12 cellular contexts compared by ENCODE assay signal in the genomic region with DNA sequence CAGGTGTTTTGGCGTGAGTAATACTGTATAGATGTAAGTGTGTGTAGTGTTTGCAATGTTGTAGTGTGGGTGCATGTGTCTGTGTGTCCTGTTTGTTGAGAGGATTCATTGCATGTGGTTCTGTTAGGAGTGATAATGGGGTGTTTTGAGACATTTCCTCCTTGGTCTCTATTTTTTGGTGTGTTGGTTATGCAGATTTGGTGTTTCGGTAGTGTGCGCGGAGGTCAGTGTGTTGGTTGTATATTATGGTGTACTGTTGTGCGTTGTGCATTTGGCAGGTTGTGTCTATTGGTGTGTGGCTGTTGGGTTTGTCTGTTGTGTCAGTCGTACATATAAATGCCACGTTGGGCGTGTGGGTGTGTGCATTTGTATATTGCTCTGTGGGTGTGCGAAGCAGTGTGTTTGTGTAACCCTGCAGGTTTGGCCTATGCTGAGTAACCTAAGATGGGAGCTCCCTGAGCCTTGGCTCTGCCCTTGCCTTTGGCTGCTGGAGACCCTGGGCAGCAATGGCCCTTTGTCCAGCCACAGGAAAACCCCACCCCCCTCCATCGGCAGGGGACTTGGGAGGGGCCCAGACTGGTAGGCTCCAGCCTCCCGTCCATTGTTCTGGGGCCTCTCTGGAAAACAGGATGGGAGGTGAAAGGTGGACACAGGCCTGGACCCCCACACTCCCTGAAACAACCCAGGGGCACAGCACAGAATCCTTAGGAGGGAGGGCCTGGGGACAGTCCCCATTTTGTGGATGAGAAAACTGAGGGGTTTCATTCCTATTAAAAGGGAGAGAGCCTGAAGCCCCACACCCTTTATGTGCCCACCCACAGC. TPM values are rescaled to one million over a fixed set of nuclear protein-coding genes. Genes with fewer than 3 reads are reported as not detected.
DNase-seq lines count a peak whose midpoint lies in the region; ATAC-seq and TF ChIP-seq lines count a peak whose summit lies in the region.
"Had no signal": no experiment of that assay in that cellular context is flagged by ENCODE, and none has a peak within 500 bp of the region (broad histone marks: within the 10 kb centered on the region; RNA-seq: fewer than 3 reads in every experiment).

No MANE protein-coding gene starts in this region.

- H3K36me3 Mint-ChIP-seq in glutamatergic neuron (ENCODE audit: unreplicated experiment), result no peaks in the 10 kb centered on the region
- no peaks in the 10 kb centered on the region for H3K36me3 Mint-ChIP-seq in nephron progenitor cell (ENCODE audit: low read depth)
- H3K36me3 Mint-ChIP-seq: activated naive CD4-positive, alpha-beta T cell treated with anti-CD3 and anti-CD28 coated beads, Interleukin-2, amount 50 U/mL, for 24 hours; IgD-negative memory B cell had no signal

- POLR2A ChIA-PET in RWPE1 (lab: Yijun Ruan, JAX; ENCODE audit: low non-redundant PET), result interaction anchor here (1.4 kb wide), 1 partner anchor 17 kb away, joined by 13 read pairs; no protein-coding TSS in a partner anchor

- H3K27ac Mint-ChIP-seq in glutamatergic neuron (ENCODE audit: unreplicated experiment) (peak overlapping the region; percentile 29), nephron progenitor cell (peak overlapping the region; percentile 33)
- H3K27ac Mint-ChIP-seq: activated naive CD4-positive, alpha-beta T cell treated with anti-CD3 and anti-CD28 coated beads, Interleukin-2, amount 50 U/mL, for 24 hours; IgD-negative memory B cell had no signal

- CTCF ChIA-PET in RWPE1 (lab: Yijun Ruan, JAX), result interaction anchor here (2.0 kb wide), 1 partner anchor 18 kb away, joined by 16 read pairs; no protein-coding TSS in a partner anchor

- H3K27me3 Mint-ChIP-seq in glutamatergic neuron (ENCODE audit: unreplicated experiment) (peaks cover 11% of the 10 kb centered on the region), nephron progenitor cell (ENCODE audit: low read depth, poor library complexity) (no peaks in the 10 kb centered on the region)
- H3K27me3 Mint-ChIP-seq: activated naive CD4-positive, alpha-beta T cell treated with anti-CD3 and anti-CD28 coated beads, Interleukin-2, amount 50 U/mL, for 24 hours had no signal

- in situ Hi-C loops in Caki2 (cut with HindIII; ENCODE audit: low pct_unique_long_range_greater_than_20kb, low sequenced_read_pairs), result no loop called here

- H3K9me3 Mint-ChIP-seq in glutamatergic neuron (ENCODE audit: unreplicated experiment) (peaks cover 16% of the 10 kb centered on the region), nephron progenitor cell (no peaks in the 10 kb centered on the region)
- H3K9me3 Mint-ChIP-seq: activated naive CD4-positive, alpha-beta T cell treated with anti-CD3 and anti-CD28 coated beads, Interleukin-2, amount 50 U/mL, for 24 hours; IgD-negative memory B cell had no signal

- TF ChIP-seq CTCF in RWPE1 (conservative IDR thresholded peaks at IDR 0.05; ENCODE audit: low read depth), result no peak
- TF ChIP-seq CTCF in glutamatergic neuron (IDR thresholded peaks at IDR 0.05; ENCODE audit: partially characterized antibody, unreplicated experiment), result no peak
- TF ChIP-seq CTCF in nephron progenitor cell (IDR thresholded peaks at IDR 0.05), result no peak

- H3K4me1 Mint-ChIP-seq in glutamatergic neuron (ENCODE audit: low read depth, unreplicated experiment), result peaks cover 24% of the 10 kb centered on the region
- peaks cover 31% of the 10 kb centered on the region for H3K4me1 Mint-ChIP-seq in nephron progenitor cell
- H3K4me1 Mint-ChIP-seq: IgD-negative memory B cell had no signal

- DNase-seq in Caki2 (ENCODE audit: low read depth) (peak; percentile 86), RWPE1 (ENCODE audit: low spot score) (no peak), glutamatergic neuron (no peak), nephron progenitor cell (peak; percentile 27), AML-193 (lab: John Stamatoyannopoulos, UW) (no peak)
- DNase-seq in activated T-cell treated with anti-CD3 and anti-CD28 coated beads, Interleukin-2, amount 50 U/mL, for 1 hour, result no peak
- DNase-seq in effector CD8-positive, alpha-beta T cell (lab: John Stamatoyannopoulos, UW), result no peak
- DNase-seq: activated CD4-positive, CD25-positive, alpha-beta regulatory T cell had no signal

- no peak for ATAC-seq in GM21786 (IDR thresholded peaks at IDR 0.05; ENCODE audit: unreplicated experiment)

- H3K4me3 Mint-ChIP-seq in glutamatergic neuron (ENCODE audit: unreplicated experiment), result peak overlapping the region; percentile 16
- no peak overlapping the region for H3K4me3 Mint-ChIP-seq in nephron progenitor cell
- H3K4me3 Mint-ChIP-seq: activated naive CD4-positive, alpha-beta T cell treated with anti-CD3 and anti-CD28 coated beads, Interleukin-2, amount 50 U/mL, for 24 hours; IgD-negative memory B cell had no signal

- peak overlapping the region; percentile 94 for H3K27ac ChIP-seq in RWPE1
- H3K27ac ChIP-seq: BLaER1 treated with 17β-estradiol and CSF1 and Interleukin-3, amounts not matched to agents 10 nM and 100 nM had no signal

RNA-seq across cellular contexts. Expression of a gene that starts 10.3 kb away (rescaled TPM):
- 1,473 and 1,479 TPM in 2 replicates for total RNA-seq in Caki2 (2014; rRNA removed; shearing (Covaris generic); ENCODE audit: low replicate concordance)
- 92.0 TPM for total RNA-seq in glutamatergic neuron (ENCODE audit: unreplicated experiment)

RNA-seq across cellular contexts. Expression of a gene that starts 42.9 kb away (rescaled TPM):
- total RNA-seq in Caki2 (2014; rRNA removed; shearing (Covaris generic); ENCODE audit: low replicate concordance), result not detected in 2 replicates
- total RNA-seq in glutamatergic neuron (ENCODE audit: unreplicated experiment), result not detected

Comparison
In these comparisons a context has a peak if more than half of its experiments do, and no peak if none do; other contexts are left out.
1. DNase-seq: peak in Caki2 (single experiment) and nephron progenitor cell (single experiment); none in RWPE1 (single experiment), glutamatergic neuron (single experiment), AML-193 (0 of 2), activated T-cell treated with anti-CD3 and anti-CD28 coated beads, Interleukin-2, amount 50 U/mL, for 1 hour (single experiment) and effector CD8-positive, alpha-beta T cell (single experiment).
2. RNA of a gene that starts 10.3 kb away (total RNA-seq): 1,473 to 1,479 TPM in Caki2; 92.0 TPM in glutamatergic neuron (single experiment); every median in the first group is over 10 times any median in the second.